ENCODE assay signal across 20 cellular contexts in genomic region chr1:101162736-101163405, GRCh38.
"Had no signal": no experiment of that assay in that cellular context is flagged by ENCODE, and none has a peak within 500 bp of the region (broad histone marks: within the 10 kb centered on the region; RNA-seq: fewer than 3 reads in every experiment).

No MANE protein-coding gene starts in this region.

- H3K9me3 ChIP-seq: ascending aorta, lower lobe of right lung, tibial artery had no signal

- H3K36me3 ChIP-seq: ascending aorta, lower lobe of right lung, tibial artery had no signal

- FAIRE-seq: kidney, TTC549 had no signal

- H3K4me3 ChIP-seq: ascending aorta, lower lobe of right lung, SK-N-MC, smooth muscle cell, tibial artery had no signal

- H3K27me3 ChIP-seq: ascending aorta, tibial artery had no signal

- ATAC-seq: activated CD4-positive, alpha-beta T cell treated with anti-CD3 and anti-CD28 coated beads for 36 hours; lower lobe of right lung; stimulated activated memory B cell treated with anti-CD40 and anti-IgM and Interleukin-4, amounts not matched to agents 10 μg/mL and 1 μg/mL and 100 μg/mL, for 72 hours; WTC11 had no signal

- H3K4me2 ChIP-seq: smooth muscle cell had no signal

- DNase-seq: activated CD4-positive, alpha-beta T cell treated with anti-CD3 and anti-CD28 coated beads for 36 hours; activated CD4-positive, alpha-beta T cell treated with anti-CD3 and anti-CD28 coated beads, Interleukin-2, amount 50 U/mL, for 48 hours; activated gamma-delta T cell; cerebellar nuclear complex; cortex of kidney; effector CD8-positive, alpha-beta T cell; glutamatergic neuron; kidney; lower lobe of right lung; nephron progenitor cell; nucleus accumbens; posterior cingulate gyrus; stimulated activated CD4-positive, alpha-beta T cell treated with anti-CD3 and anti-CD28 coated beads, Interleukin-4, amount 100 ng/mL, for 24 hours; tibial artery had no signal

- H3K4me1 ChIP-seq: ascending aorta, tibial artery had no signal

- H3K27ac ChIP-seq: SK-N-MC, tibial artery had no signal
